Comparison of ENCODE assay signal across 1 cellular context in genomic region chr13:42056146-42056545, GRCh38.
TF ChIP-seq lines count a peak whose summit lies in the region.

No MANE protein-coding gene starts in this region.

TF ChIP-seq in GM12878, 131 proteins besides CTCF, POLR2A, EP300 and RAD21 (continued from another document):
- TF ChIP-seq NFYA (IDR thresholded peaks at IDR 0.05; ENCODE audit: borderline replicate concordance, low read depth, low read length) (no peak), HSF1 (IDR thresholded peaks at IDR 0.05; ENCODE audit: low read depth, low read length) (no peak), HDAC2 (IDR thresholded peaks at IDR 0.05) (no peak), POLR2AphosphoS5 (IDR thresholded peaks at IDR 0.05; ENCODE audit: low read length) (no peak)
